Comparison of ENCODE assay signal across 11 cellular contexts in genomic region chr12:105100207-105100985, GRCh38. TPM values are rescaled to one million over a fixed set of nuclear protein-coding genes. Genes with fewer than 3 reads are reported as not detected.
A peak's percentile ranks its signal among the peaks of the same experiment; 100 is the strongest.
DNase-seq lines count a peak whose midpoint lies in the region; ATAC-seq and TF ChIP-seq lines count a peak whose summit lies in the region.
"Had no signal": no experiment of that assay in that cellular context is flagged by ENCODE, and none has a peak within 500 bp of the region (broad histone marks: within the 10 kb centered on the region; RNA-seq: fewer than 3 reads in every experiment).

No MANE protein-coding gene starts in this region.

- no peak for ATAC-seq in T-helper 17 cell
- no peak for ATAC-seq in stimulated activated naive CD8-positive, alpha-beta T cell treated with anti-CD3 and anti-CD28 coated beads, Interleukin-15, amount 100 ng/mL, for 72 hours
- ATAC-seq: activated T-cell treated with anti-CD3 and anti-CD28 coated beads, Interleukin-2, amount 50 U/mL, for 4 hours; WTC11 had no signal

- H3K79me2 ChIP-seq in smooth muscle cell (ENCODE audit: low read depth): no peaks in the 10 kb centered on the region

- H3K4me3 Mint-ChIP-seq in T-helper 17 cell: no peak overlapping the region
- H3K4me3 Mint-ChIP-seq in stimulated activated naive CD8-positive, alpha-beta T cell treated with anti-CD3 and anti-CD28 coated beads, Interleukin-15, amount 100 ng/mL, for 72 hours: no peak overlapping the region
- H3K4me3 Mint-ChIP-seq: activated T-cell treated with anti-CD3 and anti-CD28 coated beads, Interleukin-2, amount 50 U/mL, for 4 hours; H9; WTC11 had no signal

- H3K4me2 ChIP-seq in smooth muscle cell: peak overlapping the region; percentile 5

- H3K4me1 Mint-ChIP-seq in T-helper 17 cell: peaks cover 2% of the 10 kb centered on the region
- H3K4me1 Mint-ChIP-seq in stimulated activated naive CD8-positive, alpha-beta T cell treated with anti-CD3 and anti-CD28 coated beads, Interleukin-15, amount 100 ng/mL, for 72 hours: no peaks in the 10 kb centered on the region

- H3K9me3 Mint-ChIP-seq in stimulated activated naive CD8-positive, alpha-beta T cell treated with anti-CD3 and anti-CD28 coated beads, Interleukin-15, amount 100 ng/mL, for 72 hours: peaks cover 19% of the 10 kb centered on the region in 2 donors

- WGBS in smooth muscle cell (ENCODE audit: low lambda C conversion rate): 85% methylated on average over 7 of the region's 7 CpGs

- no peaks in the 10 kb centered on the region for H4K20me1 ChIP-seq in smooth muscle cell (ENCODE audit: low read depth)

- H3K27me3 ChIP-seq in SJCRH30 (no peaks in the 10 kb centered on the region), smooth muscle cell (ENCODE audit: low read depth) (no peaks in the 10 kb centered on the region)

- DNase-seq in HT-29 (ENCODE audit: low spot score): peak; percentile 17
- peak; percentile 7 to 58 for DNase-seq in SJCRH30
- DNase-seq in fibroblast of gingiva (ENCODE audit: low read depth): peak; percentile 59
- DNase-seq in smooth muscle cell (lab: John Stamatoyannopoulos, UW; ENCODE audit: unreplicated experiment): no peak
- no peak for DNase-seq in T-helper 17 cell
- DNase-seq in stimulated activated naive CD8-positive, alpha-beta T cell treated with anti-CD3 and anti-CD28 coated beads, Interleukin-15, amount 100 ng/mL, for 72 hours: no peak
- no peak for DNase-seq in NCI-H2196 treated with DMSO at 0.1 percent for 48 hours (lab: John Stamatoyannopoulos, UW; ENCODE audit: unreplicated experiment)
- DNase-seq: activated T-cell treated with anti-CD3 and anti-CD28 coated beads, Interleukin-2, amount 50 U/mL, for 4 hours; caudate nucleus; H9 had no signal

- H3K9ac ChIP-seq in smooth muscle cell (ENCODE audit: low read depth): no peak overlapping the region

- no peak for TF ChIP-seq CTCF in smooth muscle cell (IDR thresholded peaks at IDR 0.05; ENCODE audit: borderline replicate concordance, insufficient read depth, poor library complexity, severe bottlenecking)

- H3F3A ChIP-seq in smooth muscle cell (ENCODE audit: low read depth): peaks cover 2% of the 10 kb centered on the region

- H3K36me3 ChIP-seq in SJCRH30: no peaks in the 10 kb centered on the region
- no peaks in the 10 kb centered on the region for H3K36me3 ChIP-seq in smooth muscle cell (ENCODE audit: low read depth)

- peaks cover 4% of the 10 kb centered on the region for H3K36me3 Mint-ChIP-seq in T-helper 17 cell (ENCODE audit: low read depth)

- no peak overlapping the region for H2AFZ ChIP-seq in smooth muscle cell (ENCODE audit: low read depth)

- H3K27ac ChIP-seq in SJCRH30 (no peak overlapping the region), smooth muscle cell (ENCODE audit: low read depth) (peak overlapping the region; percentile 52)

- H3K4me3 ChIP-seq in SJCRH30 (no peak overlapping the region), smooth muscle cell (no peak overlapping the region)

- no peak overlapping the region for H3K27ac Mint-ChIP-seq in T-helper 17 cell
- H3K27ac Mint-ChIP-seq in stimulated activated naive CD8-positive, alpha-beta T cell treated with anti-CD3 and anti-CD28 coated beads, Interleukin-15, amount 100 ng/mL, for 72 hours: no peak overlapping the region
- H3K27ac Mint-ChIP-seq: WTC11 had no signal

- H3K9me3 ChIP-seq in SJCRH30 (replicated peaks) (no peaks in the 10 kb centered on the region), smooth muscle cell (replicated peaks; ENCODE audit: low read depth) (no peaks in the 10 kb centered on the region), T-helper 17 cell (ENCODE audit: control insufficient read depth, low read length, poor library complexity, severe bottlenecking) (no peaks in the 10 kb centered on the region)

- peaks cover 52% of the 10 kb centered on the region for H3K27me3 Mint-ChIP-seq in T-helper 17 cell
- H3K27me3 Mint-ChIP-seq in stimulated activated naive CD8-positive, alpha-beta T cell treated with anti-CD3 and anti-CD28 coated beads, Interleukin-15, amount 100 ng/mL, for 72 hours: peaks cover 36% of the 10 kb centered on the region

- H3K4me1 ChIP-seq in SJCRH30: peaks cover 12% of the 10 kb centered on the region
- no peaks in the 10 kb centered on the region for H3K4me1 ChIP-seq in smooth muscle cell (ENCODE audit: low read depth)

RNA-seq across cellular contexts. Expression of gene WASHC4, which starts 7.1 kb away (rescaled TPM):
- total RNA-seq in HT-29 (2014; rRNA removed; shearing (Covaris generic)): 17.5 and 21.5 TPM in 2 replicates
- 40.9 and 47.8 TPM in 2 replicates for total RNA-seq in SJCRH30 (2014; rRNA removed; shearing (Covaris generic))
- total RNA-seq in smooth muscle cell (76.1 and 95.9 TPM in 2 replicates), T-helper 17 cell (10 to 100 TPM; 38.5 to 45.3 TPM)
- polyA plus RNA-seq in smooth muscle cell: 26.9 and 36.1 TPM in 2 replicates

RNA-seq across cellular contexts. Expression of gene ALDH1L2, which starts 16.1 kb away (rescaled TPM):
- total RNA-seq in HT-29 (2014; rRNA removed; shearing (Covaris generic)): not detected in 2 replicates
- 0.45 and 0.48 TPM in 2 replicates for total RNA-seq in SJCRH30 (2014; rRNA removed; shearing (Covaris generic))
- total RNA-seq in smooth muscle cell: 28.1 and 34.5 TPM in 2 replicates
- polyA plus RNA-seq in smooth muscle cell: 14.8 and 25.3 TPM in 2 replicates
- under 1 TPM in 1 of 2 donors, not detected in 1; 0.20 TPM for total RNA-seq in T-helper 17 cell

Comparison
In these comparisons a context has a peak if more than half of its experiments do, and no peak if none do; other contexts are left out.
1. DNase-seq: peak in HT-29 (single experiment), SJCRH30 (2 of 2) and fibroblast of gingiva (single experiment); none in smooth muscle cell (single experiment), T-helper 17 cell (0 of 3), stimulated activated naive CD8-positive, alpha-beta T cell treated with anti-CD3 and anti-CD28 coated beads, Interleukin-15, amount 100 ng/mL, for 72 hours (0 of 2) and NCI-H2196 treated with DMSO at 0.1 percent for 48 hours (single experiment).
2. RNA of gene ALDH1L2, which starts 16.1 kb away (total RNA-seq): 28.1 to 34.5 TPM in smooth muscle cell; 0.45 to 0.48 TPM in SJCRH30, 0.20 TPM in T-helper 17 cell and not detected in HT-29; every median in the first group is over 10 times any median in the second.